ENCODE assay signal across 40 cellular contexts in genomic region chr9:106834888-106835287, GRCh38.
"Had no signal": no experiment of that assay in that cellular context is flagged by ENCODE, and none has a peak within 500 bp of the region (broad histone marks: within the 10 kb centered on the region; RNA-seq: fewer than 3 reads in every experiment).

No MANE protein-coding gene starts in this region.

- H3K27me3 ChIP-seq: adrenal gland, ascending aorta, body of pancreas, brain microvascular endothelial cell, breast epithelium, cardiac muscle cell had no signal

- FAIRE-seq: astrocyte, bronchial epithelial cell had no signal

- H3K4me1 Mint-ChIP-seq: activated naive CD4-positive, alpha-beta T cell treated with anti-CD3 and anti-CD28 coated beads, Interleukin-2, amount 10 ng/mL, durations not matched to agents 7 days and 5 days; activated naive CD4-positive, alpha-beta T cell treated with anti-CD3 and anti-CD28 coated beads, Interleukin-2, amount 50 U/mL, for 24 hours; activated naive CD8-positive, alpha-beta T cell treated with anti-CD3 and anti-CD28 coated beads for 36 hours; activated naive CD8-positive, alpha-beta T cell treated with anti-CD3 and anti-CD28 coated beads, Interleukin-2, amount 10 ng/mL, durations not matched to agents 7 days and 5 days; activated naive CD8-positive, alpha-beta T cell treated with anti-CD3 and anti-CD28 coated beads, Interleukin-2, amount 50 U/mL, for 24 hours; activated T-helper 17 cell treated with anti-CD3 and anti-CD28 coated beads, Interleukin-2, amount 50 U/mL, for 72 hours; brain; central memory CD8-positive, alpha-beta T cell had no signal

- DNase-seq: activated effector memory CD4-positive, alpha-beta T cell treated with anti-CD3 and anti-CD28 coated beads, Interleukin-2, amount 50 U/mL, for 16 hours; activated effector memory CD4-positive, alpha-beta T cell treated with Interleukin-2 at 50 U/mL for 16 hours; activated gamma-delta T cell; activated gamma-delta T cell treated with Interleukin-2 at 50 U/mL for 16 hours; activated naive CD4-positive, alpha-beta T cell; activated naive CD4-positive, alpha-beta T cell treated with anti-CD3 and anti-CD28 coated beads for 36 hours; activated naive CD4-positive, alpha-beta T cell treated with anti-CD3 and anti-CD28 coated beads, Interleukin-2, amount 10 ng/mL, durations not matched to agents 7 days and 5 days; activated naive CD4-positive, alpha-beta T cell treated with anti-CD3 and anti-CD28 coated beads, Interleukin-2, amount 50 U/mL, for 16 hours; activated naive CD4-positive, alpha-beta T cell treated with Interleukin-2 at 50 U/mL for 16 hours; activated naive CD8-positive, alpha-beta T cell treated with anti-CD3 and anti-CD28 coated beads for 36 hours; activated naive CD8-positive, alpha-beta T cell treated with anti-CD3 and anti-CD28 coated beads, Interleukin-2, amount 10 ng/mL, durations not matched to agents 7 days and 5 days; activated naive CD8-positive, alpha-beta T cell treated with anti-CD3 and anti-CD28 coated beads, Interleukin-2, amount 50 U/mL, for 24 hours; activated T-cell treated with anti-CD3 and anti-CD28 coated beads, Interleukin-2, amount 50 U/mL, for 1 hour; activated T-cell treated with anti-CD3 and anti-CD28 coated beads, Interleukin-2, amount 50 U/mL, for 24 hours; activated T-cell treated with anti-CD3 and anti-CD28 coated beads, Interleukin-2, amount 50 U/mL, for 4 hours; activated T-cell treated with anti-CD3 and anti-CD28 coated beads, Interleukin-2, amount 50 U/mL, for 48 hours; activated T-cell treated with anti-CD3 and anti-CD28 coated beads, Interleukin-2, amount 50 U/mL, for 72 hours; adrenal gland; amniotic stem cell; amygdala; anterior cingulate cortex; aorta; body of pancreas; brain microvascular endothelial cell; caudate nucleus; central memory CD4-positive, alpha-beta T cell; cerebellar nuclear complex had no signal

- H3K4me1 ChIP-seq: adrenal gland, breast epithelium had no signal

- H3K4me3 ChIP-seq: adrenal gland, ascending aorta, body of pancreas, breast epithelium, cardiac muscle cell had no signal

- ATAC-seq: activated naive CD4-positive, alpha-beta T cell treated with anti-CD3 and anti-CD28 coated beads, Interleukin-2, amount 50 U/mL, for 72 hours; activated naive CD8-positive, alpha-beta T cell treated with anti-CD3 and anti-CD28 coated beads, Interleukin-2, amount 50 U/mL, for 24 hours; activated T-cell treated with anti-CD3 and anti-CD28 coated beads, Interleukin-2, amount 50 U/mL, for 4 hours; activated T-cell treated with anti-CD3 and anti-CD28 coated beads, Interleukin-2, amount 50 U/mL, for 72 hours; activated T-helper 17 cell treated with anti-CD3 and anti-CD28 coated beads, Interleukin-2, amount 50 U/mL, for 72 hours; body of pancreas had no signal

- H3K36me3 Mint-ChIP-seq: activated naive CD4-positive, alpha-beta T cell treated with anti-CD3 and anti-CD28 coated beads, Interleukin-2, amount 10 ng/mL, durations not matched to agents 7 days and 5 days; activated naive CD4-positive, alpha-beta T cell treated with anti-CD3 and anti-CD28 coated beads, Interleukin-2, amount 50 U/mL, for 24 hours; activated naive CD4-positive, alpha-beta T cell treated with anti-CD3 and anti-CD28 coated beads, Interleukin-2, amount 50 U/mL, for 72 hours; activated naive CD8-positive, alpha-beta T cell; activated naive CD8-positive, alpha-beta T cell treated with anti-CD3 and anti-CD28 coated beads for 36 hours; activated naive CD8-positive, alpha-beta T cell treated with anti-CD3 and anti-CD28 coated beads, Interleukin-2, amount 10 ng/mL, durations not matched to agents 7 days and 5 days; brain had no signal

- H3K4me3 Mint-ChIP-seq: activated naive CD4-positive, alpha-beta T cell treated with anti-CD3 and anti-CD28 coated beads for 36 hours; activated naive CD4-positive, alpha-beta T cell treated with anti-CD3 and anti-CD28 coated beads, Interleukin-2, amount 10 ng/mL, durations not matched to agents 7 days and 5 days; activated naive CD4-positive, alpha-beta T cell treated with anti-CD3 and anti-CD28 coated beads, Interleukin-2, amount 50 U/mL, for 24 hours; activated naive CD8-positive, alpha-beta T cell; activated naive CD8-positive, alpha-beta T cell treated with anti-CD3 and anti-CD28 coated beads for 36 hours; activated naive CD8-positive, alpha-beta T cell treated with anti-CD3 and anti-CD28 coated beads, Interleukin-2, amount 10 ng/mL, durations not matched to agents 7 days and 5 days; activated naive CD8-positive, alpha-beta T cell treated with anti-CD3 and anti-CD28 coated beads, Interleukin-2, amount 50 U/mL, for 24 hours; activated T-cell treated with anti-CD3 and anti-CD28 coated beads, Interleukin-2, amount 50 U/mL, for 24 hours; activated T-cell treated with anti-CD3 and anti-CD28 coated beads, Interleukin-2, amount 50 U/mL, for 4 hours; activated T-cell treated with anti-CD3 and anti-CD28 coated beads, Interleukin-2, amount 50 U/mL, for 72 hours; activated T-helper 1 cell treated with anti-CD3 and anti-CD28 coated beads, Interleukin-12 subunit alpha, Interleukin-12 subunit beta, Interleukin-2, Interleukin-4 antibody, amounts not matched to agents 30 ng/mL and 10 ng/mL and 1 ng/mL, durations not matched to agents 14 hours and 24 hours and 36 hours; activated T-helper 17 cell treated with anti-CD3 and anti-CD28 coated beads, Interleukin-2, amount 50 U/mL, for 72 hours; central memory CD8-positive, alpha-beta T cell had no signal

- H3K36me3 ChIP-seq: adrenal gland, ascending aorta, brain microvascular endothelial cell, breast epithelium, cardiac muscle cell had no signal

- H3K27ac Mint-ChIP-seq: activated naive CD4-positive, alpha-beta T cell treated with anti-CD3 and anti-CD28 coated beads for 36 hours; activated naive CD4-positive, alpha-beta T cell treated with anti-CD3 and anti-CD28 coated beads, Interleukin-2, amount 10 ng/mL, durations not matched to agents 7 days and 5 days; activated naive CD4-positive, alpha-beta T cell treated with anti-CD3 and anti-CD28 coated beads, Interleukin-2, amount 50 U/mL, for 24 hours; activated naive CD4-positive, alpha-beta T cell treated with anti-CD3 and anti-CD28 coated beads, Interleukin-2, amount 50 U/mL, for 72 hours; activated naive CD8-positive, alpha-beta T cell; activated naive CD8-positive, alpha-beta T cell treated with anti-CD3 and anti-CD28 coated beads for 36 hours; activated naive CD8-positive, alpha-beta T cell treated with anti-CD3 and anti-CD28 coated beads, Interleukin-2, amount 10 ng/mL, durations not matched to agents 7 days and 5 days; activated naive CD8-positive, alpha-beta T cell treated with anti-CD3 and anti-CD28 coated beads, Interleukin-2, amount 50 U/mL, for 24 hours; activated T-cell treated with anti-CD3 and anti-CD28 coated beads, Interleukin-2, amount 50 U/mL, for 24 hours; activated T-cell treated with anti-CD3 and anti-CD28 coated beads, Interleukin-2, amount 50 U/mL, for 72 hours; activated T-helper 1 cell treated with anti-CD3 and anti-CD28 coated beads, Interleukin-12 subunit alpha, Interleukin-12 subunit beta, Interleukin-2, Interleukin-4 antibody, amounts not matched to agents 30 ng/mL and 10 ng/mL and 1 ng/mL, durations not matched to agents 14 hours and 24 hours and 36 hours; activated T-helper 17 cell treated with anti-CD3 and anti-CD28 coated beads, Interleukin-2, amount 50 U/mL, for 72 hours; activated T-helper 2 cell treated with anti-CD3 and anti-CD28 coated beads, Interferon-gamma antibody, Interleukin-2, Interleukin-4, amounts not matched to agents 10 μg/mL and 5 μg/mL and 100 μg/mL, durations not matched to agents 14 hours and 24 hours and 36 hours; brain had no signal

- H3K27me3 Mint-ChIP-seq: activated naive CD4-positive, alpha-beta T cell treated with anti-CD3 and anti-CD28 coated beads, Interleukin-2, amount 10 ng/mL, durations not matched to agents 7 days and 5 days; activated naive CD4-positive, alpha-beta T cell treated with anti-CD3 and anti-CD28 coated beads, Interleukin-2, amount 50 U/mL, for 24 hours; activated naive CD8-positive, alpha-beta T cell treated with anti-CD3 and anti-CD28 coated beads, Interleukin-2, amount 50 U/mL, for 24 hours; activated T-cell treated with anti-CD3 and anti-CD28 coated beads, Interleukin-2, amount 50 U/mL, for 24 hours; activated T-helper 17 cell treated with anti-CD3 and anti-CD28 coated beads, Interleukin-2, amount 50 U/mL, for 72 hours; central memory CD8-positive, alpha-beta T cell had no signal

- H3K27ac ChIP-seq: adrenal gland, ascending aorta, body of pancreas, brain microvascular endothelial cell, breast epithelium, cardiac muscle cell had no signal

- H3K9me3 ChIP-seq: adrenal gland, ascending aorta, body of pancreas had no signal
